In genomic region chr3:157104928-157105652, GRCh38 we compare ENCODE assay signal across 10 cellular contexts. TPM values are rescaled to one million over a fixed set of nuclear protein-coding genes. Genes with fewer than 3 reads are reported as not detected.
DNase-seq lines count a peak whose midpoint lies in the region; ATAC-seq and TF ChIP-seq lines count a peak whose summit lies in the region.
"Had no signal": no experiment of that assay in that cellular context is flagged by ENCODE, and none has a peak within 500 bp of the region (broad histone marks: within the 10 kb centered on the region; RNA-seq: fewer than 3 reads in every experiment).

No MANE protein-coding gene starts in this region.

- peaks cover 0 to 3% (median 0%) of the 10 kb centered on the region in 11 donors for H3K9me3 ChIP-seq in heart right ventricle
- H3K9me3 ChIP-seq: SJSA1 had no signal

- H3K4me3 ChIP-seq in rectal smooth muscle tissue (ENCODE audit: low read length) (no peak overlapping the region), heart right ventricle (no peak overlapping the region)
- H3K4me3 ChIP-seq: SJSA1 had no signal

- peak; percentile 62 for ATAC-seq in HG02763 (IDR thresholded peaks at IDR 0.05; ENCODE audit: unreplicated experiment)
- ATAC-seq in heart right ventricle = no peak

- 42 to 53% methylated on average over 7 of the region's 7 CpGs for WGBS in heart right ventricle, 2 donors

- no peak for TF ChIP-seq CTCF in heart right ventricle (IDR thresholded peaks at IDR 0.05)

- peak overlapping the region; percentile 63 for H3K27ac ChIP-seq in rectal smooth muscle tissue (ENCODE audit: low read depth, low read length)
- peak overlapping the region in 4 of 10 donors; percentile 3 to 37 (median 19) for H3K27ac ChIP-seq in heart right ventricle
- H3K27ac ChIP-seq: epithelial cell of prostate, SJSA1 had no signal

- in situ Hi-C loops in ACHN (cut with HindIII; ENCODE audit: low pct_ligation_motif_present, low pct_unique_long_range_greater_than_20kb, low sequenced_read_pairs) = no loop called here

- H3K36me3 ChIP-seq in rectal smooth muscle tissue (ENCODE audit: control insufficient read depth, insufficient read depth, low read length) = no peaks in the 10 kb centered on the region
- H3K36me3 ChIP-seq in heart right ventricle = peaks cover 0 to 7% (median 0%) of the 10 kb centered on the region in 9 donors
- H3K36me3 ChIP-seq: SJSA1 had no signal

- peaks cover 27% of the 10 kb centered on the region for H3K4me1 ChIP-seq in rectal smooth muscle tissue (ENCODE audit: control insufficient read depth, insufficient read depth, low read length)
- H3K4me1 ChIP-seq in heart right ventricle = peaks cover 0 to 56% (median 23%) of the 10 kb centered on the region in 9 donors

- no peak overlapping the region for H3K9ac ChIP-seq in rectal smooth muscle tissue (ENCODE audit: low read length)

- H3K27me3 ChIP-seq in rectal smooth muscle tissue (ENCODE audit: control insufficient read depth, insufficient read depth, low read length) (no peaks in the 10 kb centered on the region), heart right ventricle (no peaks in the 10 kb centered on the region)
- H3K27me3 ChIP-seq: SJSA1 had no signal

- DNase-seq in NCI-H524 (lab: John Stamatoyannopoulos, UW) (peak; percentile 27 to 52), NCI-H524 treated with DMSO at 0.1 percent for 48 hours (lab: John Stamatoyannopoulos, UW) (no peak), NCI-H2227 (lab: John Stamatoyannopoulos, UW; ENCODE audit: unreplicated experiment) (peak; percentile 82), ACHN (no peak), heart right ventricle (no peak), NCI-H446 treated with DMSO at 0.1 percent for 48 hours (lab: John Stamatoyannopoulos, UW) (no peak)

- intact Hi-C loops in heart right ventricle (cut with DNase I) = no loop called here

RNA-seq across cellular contexts. Expression of gene CCNL1, which starts 54.9 kb away (rescaled TPM):
- 10 to 100 TPM; 19.1 to 52.5 (median 24.7) TPM for total RNA-seq in heart right ventricle
- polyA plus RNA-seq in heart right ventricle = 10 to 100 TPM; 23.7 to 77.3 TPM

Comparison
In these comparisons a context has a peak if more than half of its experiments do, and no peak if none do; other contexts are left out.
1. DNase-seq: peak in NCI-H524 (2 of 2) and NCI-H2227 (single experiment); none in NCI-H524 treated with DMSO at 0.1 percent for 48 hours (single experiment), ACHN (single experiment), heart right ventricle (0 of 2) and NCI-H446 treated with DMSO at 0.1 percent for 48 hours (single experiment).